27 cellular contexts compared by ENCODE assay signal in genomic region chr11:69148806-69149205, GRCh38.
"Had no signal": no experiment of that assay in that cellular context is flagged by ENCODE, and none has a peak within 500 bp of the region (broad histone marks: within the 10 kb centered on the region; RNA-seq: fewer than 3 reads in every experiment).

No MANE protein-coding gene starts in this region.

- ATAC-seq: activated CD4-positive, alpha-beta T cell treated with anti-CD3 and anti-CD28 coated beads for 36 hours; activated T-cell treated with anti-CD3 and anti-CD28 coated beads, Interleukin-2, amount 50 U/mL, for 72 hours; body of pancreas; Panc1; Right ventricle myocardium inferior had no signal

- H3K9ac ChIP-seq: SK-N-SH had no signal

- H3K4me2 ChIP-seq: SK-N-SH had no signal

- H3K27ac ChIP-seq: ascending aorta, body of pancreas, SJCRH30, WERI-Rb-1 had no signal

- H3K4me3 ChIP-seq: ascending aorta, body of pancreas, MG63, SJCRH30 had no signal

- H3K4me1 ChIP-seq: ascending aorta, SJCRH30 had no signal

- H3K36me3 ChIP-seq: MG63, SJCRH30, WERI-Rb-1 had no signal

- DNase-seq: activated CD4-positive, alpha-beta T cell treated with anti-CD3 and anti-CD28 coated beads for 36 hours; activated CD8-positive, alpha-beta memory T cell treated with anti-CD3 and anti-CD28 coated beads for 24 hours; activated gamma-delta T cell treated with Interleukin-2 at 50 U/mL for 16 hours; activated naive CD4-positive, alpha-beta T cell treated with anti-CD3 and anti-CD28 coated beads, Interleukin-2, amount 50 U/mL, for 16 hours; activated T-cell treated with anti-CD3 and anti-CD28 coated beads for 4 hours; activated T-cell treated with anti-CD3 and anti-CD28 coated beads, Interleukin-2, amount 50 U/mL, for 72 hours; amniotic stem cell; central memory CD4-positive, alpha-beta T cell; MG63; NCI-H1105; NCI-H1436; NCI-H1694 treated with DMSO at 0.1 percent for 48 hours; NCI-H2081; NCI-H510A treated with DMSO at 0.1 percent for 48 hours; NCI-H69; NK-92 treated with Interleukin-12 subunit alpha and Interleukin-12 subunit beta, amount 100 ng/mL, for 24 hours; OCI-M1; RPMI8226; SJCRH30; SK-N-SH; T-helper 1 cell; WERI-Rb-1 had no signal

- H3K4me3 Mint-ChIP-seq: activated CD4-positive, alpha-beta T cell treated with anti-CD3 and anti-CD28 coated beads for 36 hours; activated T-cell treated with anti-CD3 and anti-CD28 coated beads, Interleukin-2, amount 50 U/mL, for 72 hours had no signal

- H3K27ac Mint-ChIP-seq: activated CD4-positive, alpha-beta T cell treated with anti-CD3 and anti-CD28 coated beads for 36 hours; activated T-cell treated with anti-CD3 and anti-CD28 coated beads, Interleukin-2, amount 50 U/mL, for 72 hours; activated T-helper 2 cell treated with anti-CD3 and anti-CD28 coated beads, Interferon-gamma antibody, Interleukin-2, Interleukin-4, amounts not matched to agents 10 μg/mL and 5 μg/mL and 100 μg/mL, durations not matched to agents 14 hours and 24 hours and 36 hours had no signal

- H3K27me3 ChIP-seq: ascending aorta, body of pancreas, MG63, SJCRH30 had no signal
